In the genomic region with DNA sequence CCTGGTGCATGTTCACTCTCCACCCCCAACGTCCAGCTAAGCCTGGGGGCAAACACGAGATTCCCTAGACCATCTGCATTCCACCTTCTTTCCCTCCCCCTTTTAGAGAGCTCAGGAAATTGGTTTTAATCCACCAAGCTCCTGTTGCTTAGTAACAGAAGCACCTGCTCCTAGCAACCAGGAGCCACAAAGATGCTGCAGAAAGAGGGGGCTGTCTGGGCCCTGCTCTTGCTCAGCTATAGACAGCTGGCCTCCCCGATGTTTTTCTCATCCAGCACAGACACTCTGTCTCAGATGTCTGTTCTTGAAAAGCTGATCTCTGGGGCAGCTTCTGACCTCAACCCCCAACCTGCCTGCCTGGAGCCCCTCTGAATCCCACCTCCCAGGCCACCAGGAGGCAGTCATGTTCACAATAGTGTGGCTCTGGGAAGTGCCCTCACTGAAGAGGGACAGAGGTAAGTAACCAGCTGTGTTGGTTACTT, we compare ENCODE assay signal across 3 cellular contexts.
TF ChIP-seq lines count a peak whose summit lies in the region.

No MANE protein-coding gene starts in this region.

TF ChIP-seq in GM23338, 12 proteins besides CTCF, POLR2A, EP300 and RAD21:
- TF ChIP-seq, protein P1, sequence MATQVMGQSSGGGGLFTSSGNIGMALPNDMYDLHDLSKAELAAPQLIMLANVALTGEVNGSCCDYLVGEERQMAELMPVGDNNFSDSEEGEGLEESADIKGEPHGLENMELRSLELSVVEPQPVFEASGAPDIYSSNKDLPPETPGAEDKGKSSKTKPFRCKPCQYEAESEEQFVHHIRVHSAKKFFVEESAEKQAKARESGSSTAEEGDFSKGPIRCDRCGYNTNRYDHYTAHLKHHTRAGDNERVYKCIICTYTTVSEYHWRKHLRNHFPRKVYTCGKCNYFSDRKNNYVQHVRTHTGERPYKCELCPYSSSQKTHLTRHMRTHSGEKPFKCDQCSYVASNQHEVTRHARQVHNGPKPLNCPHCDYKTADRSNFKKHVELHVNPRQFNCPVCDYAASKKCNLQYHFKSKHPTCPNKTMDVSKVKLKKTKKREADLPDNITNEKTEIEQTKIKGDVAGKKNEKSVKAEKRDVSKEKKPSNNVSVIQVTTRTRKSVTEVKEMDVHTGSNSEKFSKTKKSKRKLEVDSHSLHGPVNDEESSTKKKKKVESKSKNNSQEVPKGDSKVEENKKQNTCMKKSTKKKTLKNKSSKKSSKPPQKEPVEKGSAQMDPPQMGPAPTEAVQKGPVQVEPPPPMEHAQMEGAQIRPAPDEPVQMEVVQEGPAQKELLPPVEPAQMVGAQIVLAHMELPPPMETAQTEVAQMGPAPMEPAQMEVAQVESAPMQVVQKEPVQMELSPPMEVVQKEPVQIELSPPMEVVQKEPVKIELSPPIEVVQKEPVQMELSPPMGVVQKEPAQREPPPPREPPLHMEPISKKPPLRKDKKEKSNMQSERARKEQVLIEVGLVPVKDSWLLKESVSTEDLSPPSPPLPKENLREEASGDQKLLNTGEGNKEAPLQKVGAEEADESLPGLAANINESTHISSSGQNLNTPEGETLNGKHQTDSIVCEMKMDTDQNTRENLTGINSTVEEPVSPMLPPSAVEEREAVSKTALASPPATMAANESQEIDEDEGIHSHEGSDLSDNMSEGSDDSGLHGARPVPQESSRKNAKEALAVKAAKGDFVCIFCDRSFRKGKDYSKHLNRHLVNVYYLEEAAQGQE (IDR thresholded peaks at IDR 0.05; ENCODE audit: unreplicated experiment): no peak
- no peak for TF ChIP-seq JUNB (IDR thresholded peaks at IDR 0.05; ENCODE audit: unreplicated experiment)
- no peak for TF ChIP-seq EZH2phosphoT487 (IDR thresholded peaks at IDR 0.05; ENCODE audit: unreplicated experiment)
- TF ChIP-seq, protein P2, sequence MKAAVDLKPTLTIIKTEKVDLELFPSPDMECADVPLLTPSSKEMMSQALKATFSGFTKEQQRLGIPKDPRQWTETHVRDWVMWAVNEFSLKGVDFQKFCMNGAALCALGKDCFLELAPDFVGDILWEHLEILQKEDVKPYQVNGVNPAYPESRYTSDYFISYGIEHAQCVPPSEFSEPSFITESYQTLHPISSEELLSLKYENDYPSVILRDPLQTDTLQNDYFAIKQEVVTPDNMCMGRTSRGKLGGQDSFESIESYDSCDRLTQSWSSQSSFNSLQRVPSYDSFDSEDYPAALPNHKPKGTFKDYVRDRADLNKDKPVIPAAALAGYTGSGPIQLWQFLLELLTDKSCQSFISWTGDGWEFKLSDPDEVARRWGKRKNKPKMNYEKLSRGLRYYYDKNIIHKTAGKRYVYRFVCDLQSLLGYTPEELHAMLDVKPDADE (IDR thresholded peaks at IDR 0.05): no peak
- TF ChIP-seq STAT1 (IDR thresholded peaks at IDR 0.05; ENCODE audit: unreplicated experiment): no peak
- no peak for TF ChIP-seq POLR2AphosphoS5 (IDR thresholded peaks at IDR 0.05; ENCODE audit: low read depth)

TF ChIP-seq in SK-N-SH, 30 proteins besides CTCF, POLR2A, EP300 and RAD21 (continued from another document):
- TF ChIP-seq, protein P3, sequence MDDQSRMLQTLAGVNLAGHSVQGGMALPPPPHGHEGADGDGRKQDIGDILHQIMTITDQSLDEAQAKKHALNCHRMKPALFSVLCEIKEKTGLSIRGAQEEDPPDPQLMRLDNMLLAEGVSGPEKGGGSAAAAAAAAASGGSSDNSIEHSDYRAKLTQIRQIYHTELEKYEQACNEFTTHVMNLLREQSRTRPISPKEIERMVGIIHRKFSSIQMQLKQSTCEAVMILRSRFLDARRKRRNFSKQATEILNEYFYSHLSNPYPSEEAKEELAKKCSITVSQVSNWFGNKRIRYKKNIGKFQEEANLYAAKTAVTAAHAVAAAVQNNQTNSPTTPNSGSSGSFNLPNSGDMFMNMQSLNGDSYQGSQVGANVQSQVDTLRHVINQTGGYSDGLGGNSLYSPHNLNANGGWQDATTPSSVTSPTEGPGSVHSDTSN (IDR thresholded peaks at IDR 0.05): no peak
- peak; percentile 31; the same call in 1 of the 2 replicates for TF ChIP-seq SMC3 (IDR thresholded peaks at IDR 0.05; ENCODE audit: low read depth, low read length)
- no peak for TF ChIP-seq TEAD4 (IDR thresholded peaks at IDR 0.05; ENCODE audit: borderline replicate concordance, insufficient read depth)
- no peak for TF ChIP-seq JUND (IDR thresholded peaks at IDR 0.05)

TF ChIP-seq in HEK293T, 16 proteins besides CTCF, POLR2A, EP300 and RAD21 (continued from another document):
- TF ChIP-seq SUZ12 (IDR thresholded peaks at IDR 0.05): no peak
- TF ChIP-seq L3MBTL2 (conservative IDR thresholded peaks at IDR 0.05): no peak
